Comparison of ENCODE assay signal across 8 cellular contexts in genomic region chr7:143635364-143636240, GRCh38. TPM values are rescaled to one million over a fixed set of nuclear protein-coding genes. Genes with fewer than 3 reads are reported as not detected.
A peak's percentile ranks its signal among the peaks of the same experiment; 100 is the strongest.
DNase-seq lines count a peak whose midpoint lies in the region; ATAC-seq and TF ChIP-seq lines count a peak whose summit lies in the region.
"Not testable (repeated sequence)": the region's sequence is repeated elsewhere in the genome, so short reads cannot be mapped to it uniquely, and the experiment has no call there.

No MANE protein-coding gene starts in this region.

- H3K4me1 Mint-ChIP-seq in CD8-positive, alpha-beta T cell (ENCODE audit: low read depth); activated T-cell treated with anti-CD3 and anti-CD28 coated beads, Interleukin-2, amount 50 U/mL, for 4 hours (ENCODE audit: low read depth); activated naive CD8-positive, alpha-beta T cell treated with anti-CD3 and anti-CD28 coated beads, Interleukin-2, amount 50 U/mL, for 24 hours; naive thymus-derived CD8-positive, alpha-beta T cell; stimulated activated naive CD8-positive, alpha-beta T cell treated with anti-CD3 and anti-CD28 coated beads, Interleukin-15, amount 100 ng/mL, for 72 hours: not testable (repeated sequence)

- H3K9ac ChIP-seq in IMR-90 (ENCODE audit: low read depth, low read length): not testable (repeated sequence)

- dilution Hi-C loops in IMR-90 (cut with HindIII; ENCODE audit: low sequenced_read_pairs, unreplicated experiment): not testable (repeated sequence)

- TF ChIP-seq POLR2A in IMR-90 (IDR thresholded peaks at IDR 0.05; ENCODE audit: low read depth, low read length): not testable (repeated sequence)

- H3K9me1 ChIP-seq in IMR-90 (ENCODE audit: insufficient read depth, low read length): not testable (repeated sequence)

- H2AFZ ChIP-seq in IMR-90 (replicated peaks; ENCODE audit: low read length, poor library complexity): not testable (repeated sequence)

- not testable (repeated sequence) for BruUV-seq in IMR-90 (replicated peaks; lab: Mats Ljungman, UMichigan)

- H3K27me3 Mint-ChIP-seq in CD8-positive, alpha-beta T cell (ENCODE audit: low read depth); activated T-cell treated with anti-CD3 and anti-CD28 coated beads, Interleukin-2, amount 50 U/mL, for 4 hours (ENCODE audit: low read depth); activated naive CD8-positive, alpha-beta T cell treated with anti-CD3 and anti-CD28 coated beads, Interleukin-2, amount 50 U/mL, for 24 hours; naive thymus-derived CD8-positive, alpha-beta T cell; stimulated activated naive CD8-positive, alpha-beta T cell treated with anti-CD3 and anti-CD28 coated beads, Interleukin-15, amount 100 ng/mL, for 72 hours: not testable (repeated sequence)

- not testable (repeated sequence) for H3K4ac ChIP-seq in IMR-90 (ENCODE audit: low read depth, low read length)

- not testable (repeated sequence) for DNase-seq in CD8-positive, alpha-beta T cell; IMR-90; activated T-cell treated with anti-CD3 and anti-CD28 coated beads, Interleukin-2, amount 50 U/mL, for 4 hours; activated naive CD8-positive, alpha-beta T cell treated with anti-CD3 and anti-CD28 coated beads, Interleukin-2, amount 50 U/mL, for 24 hours; left lobe of liver (ENCODE audit: low spot score); naive thymus-derived CD8-positive, alpha-beta T cell; stimulated activated naive CD8-positive, alpha-beta T cell treated with anti-CD3 and anti-CD28 coated beads, Interleukin-15, amount 100 ng/mL, for 72 hours

- no CpG with 5 or more reads among the region's 12 CpGs for WGBS in IMR-90 (ENCODE audit: extremely low coverage in 2 of 2, insufficient read length in 1 of 2), 2 experiments

- H2AK5ac ChIP-seq in IMR-90 (ENCODE audit: low read depth, low read length): not testable (repeated sequence)

- not testable (repeated sequence) for H3K4me3 Mint-ChIP-seq in CD8-positive, alpha-beta T cell; activated T-cell treated with anti-CD3 and anti-CD28 coated beads, Interleukin-2, amount 50 U/mL, for 4 hours; activated naive CD8-positive, alpha-beta T cell treated with anti-CD3 and anti-CD28 coated beads, Interleukin-2, amount 50 U/mL, for 24 hours; naive thymus-derived CD8-positive, alpha-beta T cell; stimulated activated naive CD8-positive, alpha-beta T cell treated with anti-CD3 and anti-CD28 coated beads, Interleukin-15, amount 100 ng/mL, for 72 hours

- intact Hi-C loops in CD8-positive, alpha-beta T cell (cut with DNase I, micrococcal nuclease); IMR-90 (cut with micrococcal nuclease): not testable (repeated sequence)

- not testable (repeated sequence) for H3K9me3 Mint-ChIP-seq in CD8-positive, alpha-beta T cell; activated T-cell treated with anti-CD3 and anti-CD28 coated beads, Interleukin-2, amount 50 U/mL, for 4 hours; activated naive CD8-positive, alpha-beta T cell treated with anti-CD3 and anti-CD28 coated beads, Interleukin-2, amount 50 U/mL, for 24 hours; naive thymus-derived CD8-positive, alpha-beta T cell; stimulated activated naive CD8-positive, alpha-beta T cell treated with anti-CD3 and anti-CD28 coated beads, Interleukin-15, amount 100 ng/mL, for 72 hours

- not testable (repeated sequence) for H3K14ac ChIP-seq in IMR-90 (replicated peaks; ENCODE audit: low read depth, low read length)

- H3K18ac ChIP-seq in IMR-90 (ENCODE audit: low read depth, low read length): not testable (repeated sequence)

- H2BK20ac ChIP-seq in IMR-90 (ENCODE audit: low read depth, low read length): not testable (repeated sequence)

- H4K5ac ChIP-seq in IMR-90 (ENCODE audit: low read depth, low read length): not testable (repeated sequence)

- ATAC-seq in CD8-positive, alpha-beta T cell: peak; percentile 76
- ATAC-seq in IMR-90 (ENCODE audit: low read depth): peak; percentile 19; the same call in 1 of the 2 replicates
- peak; percentile 70 to 80 for ATAC-seq in activated CD4-positive, CD25-positive, alpha-beta regulatory T cell treated with anti-CD3 and anti-CD28 coated beads, Interleukin-2, amount 50 U/mL, for 24 hours
- peak; percentile 67 to 72 for ATAC-seq in activated T-cell treated with anti-CD3 and anti-CD28 coated beads, Interleukin-2, amount 50 U/mL, for 4 hours
- ATAC-seq in activated naive CD8-positive, alpha-beta T cell treated with anti-CD3 and anti-CD28 coated beads, Interleukin-2, amount 50 U/mL, for 24 hours: peak; percentile 51
- peak; percentile 65 for ATAC-seq in left lobe of liver
- peak; percentile 84 to 85 for ATAC-seq in naive thymus-derived CD8-positive, alpha-beta T cell
- ATAC-seq in stimulated activated naive CD8-positive, alpha-beta T cell treated with anti-CD3 and anti-CD28 coated beads, Interleukin-15, amount 100 ng/mL, for 72 hours: peak; percentile 79

- not testable (repeated sequence) for TF ChIP-seq RAD21 in IMR-90 (IDR thresholded peaks at IDR 0.05; ENCODE audit: low read length)

- not testable (repeated sequence) for H3K4me3 ChIP-seq in CD8-positive, alpha-beta T cell (ENCODE audit: low read depth, low read length); IMR-90 (ENCODE audit: insufficient read depth, low read depth, low read length)

- H4K20me1 ChIP-seq in IMR-90 (ENCODE audit: insufficient read depth, low read length): not testable (repeated sequence)

- not testable (repeated sequence) for H2AK9ac ChIP-seq in IMR-90 (replicated peaks; ENCODE audit: low read depth, low read length, poor library complexity)

- in situ Hi-C loops in IMR-90 (cut with MboI; ENCODE audit: low sequenced_read_pairs): not testable (repeated sequence)

- H2BK5ac ChIP-seq in IMR-90 (ENCODE audit: low read depth, low read length, poor library complexity, severe bottlenecking): not testable (repeated sequence)

- H3K36me3 ChIP-seq in CD8-positive, alpha-beta T cell (ENCODE audit: insufficient read depth, low read length); IMR-90 (ENCODE audit: control insufficient read depth, insufficient read depth, low read length): not testable (repeated sequence)

- not testable (repeated sequence) for H3K56ac ChIP-seq in IMR-90 (ENCODE audit: extremely low read depth, insufficient read depth, low read length)

- H3K27ac Mint-ChIP-seq in CD8-positive, alpha-beta T cell; activated naive CD8-positive, alpha-beta T cell treated with anti-CD3 and anti-CD28 coated beads, Interleukin-2, amount 50 U/mL, for 24 hours; naive thymus-derived CD8-positive, alpha-beta T cell; stimulated activated naive CD8-positive, alpha-beta T cell treated with anti-CD3 and anti-CD28 coated beads, Interleukin-15, amount 100 ng/mL, for 72 hours: not testable (repeated sequence)

- not testable (repeated sequence) for H3K4me2 ChIP-seq in IMR-90 (ENCODE audit: low read depth, low read length)

- not testable (repeated sequence) for H3K27ac ChIP-seq in CD8-positive, alpha-beta T cell (ENCODE audit: low read depth, low read length); IMR-90 (ENCODE audit: insufficient read depth, low read length)

- POLR2A ChIA-PET in CD8-positive, alpha-beta T cell (lab: Charles Lee); IMR-90 (lab: Charles Lee; ENCODE audit: unreplicated experiment); naive thymus-derived CD8-positive, alpha-beta T cell (lab: Charles Lee): not testable (repeated sequence)

- H3K9me3 ChIP-seq in CD8-positive, alpha-beta T cell (ENCODE audit: low read length); IMR-90 (ENCODE audit: control insufficient read depth, insufficient read depth, low read length): not testable (repeated sequence)

- not testable (repeated sequence) for H4K91ac ChIP-seq in IMR-90 (ENCODE audit: insufficient read depth, low read depth, low read length)

- not testable (repeated sequence) for H3K23ac ChIP-seq in IMR-90 (ENCODE audit: low read depth, low read length)

- H3K27me3 ChIP-seq in CD8-positive, alpha-beta T cell (ENCODE audit: insufficient read depth, low read length); IMR-90 (ENCODE audit: control insufficient read depth, insufficient read depth, low read length): not testable (repeated sequence)

- H3K36me3 Mint-ChIP-seq in CD8-positive, alpha-beta T cell; activated T-cell treated with anti-CD3 and anti-CD28 coated beads, Interleukin-2, amount 50 U/mL, for 4 hours (ENCODE audit: insufficient read depth); activated naive CD8-positive, alpha-beta T cell treated with anti-CD3 and anti-CD28 coated beads, Interleukin-2, amount 50 U/mL, for 24 hours (ENCODE audit: low read depth); naive thymus-derived CD8-positive, alpha-beta T cell: not testable (repeated sequence)

- CTCF ChIA-PET in CD8-positive, alpha-beta T cell (lab: Charles Lee); IMR-90 (lab: Yijun Ruan, JAX): not testable (repeated sequence)

- H3K4me1 ChIP-seq in CD8-positive, alpha-beta T cell (ENCODE audit: insufficient read depth, low read length); IMR-90 (ENCODE audit: control insufficient read depth, insufficient read depth, low read length): not testable (repeated sequence)

- not testable (repeated sequence) for H4K8ac ChIP-seq in IMR-90 (ENCODE audit: low read depth in 2 of 2, low read length in 2 of 2)

- not testable (repeated sequence) for H2BK120ac ChIP-seq in IMR-90 (ENCODE audit: low read depth, low read length)

- H2BK15ac ChIP-seq in IMR-90 (ENCODE audit: low read depth, low read length): not testable (repeated sequence)

- H3K79me1 ChIP-seq in IMR-90 (ENCODE audit: low read depth in 1 of 2, low read length in 2 of 2): not testable (repeated sequence)

- TF ChIP-seq CTCF in CD8-positive, alpha-beta T cell (IDR thresholded peaks at IDR 0.05); IMR-90 (conservative IDR thresholded peaks at IDR 0.05; ENCODE audit: low read depth, low read length): not testable (repeated sequence)

RNA-seq across cellular contexts. Expression of gene TCAF2, which starts 14.8 kb away (rescaled TPM):
- total RNA-seq in CD8-positive, alpha-beta T cell: 10 to 100 TPM; 32.8 to 33.2 TPM
- total RNA-seq in IMR-90 (2012; rRNA removed) (3.3 and 3.4 TPM in 2 replicates), left lobe of liver (2.9 TPM)
- 2.8 and 3.0 TPM in 2 replicates for polyA plus RNA-seq in IMR-90 (2012; rRNA removed)
- 2.5 TPM in 2 replicates for polyA plus RNA-seq in IMR-90 (2012; cell fraction: cytosol; rRNA removed)
- 6.3 and 7.7 TPM in 2 replicates for polyA plus RNA-seq in IMR-90 (2012; cell fraction: nucleus; rRNA removed; ENCODE audit: low replicate concordance)
- 10 to 100 TPM; 19.7 to 25.6 (median 21.9) TPM for total RNA-seq in activated T-cell treated with anti-CD3 and anti-CD28 coated beads, Interleukin-2, amount 50 U/mL, for 4 hours
- 10 to 100 TPM; 15.4 to 16.8 TPM for total RNA-seq in naive thymus-derived CD8-positive, alpha-beta T cell
- polyA plus RNA-seq in naive thymus-derived CD8-positive, alpha-beta T cell: 1 to 10 TPM; 5.3 to 9.2 (median 9.2) TPM

Comparison
In these comparisons a context has a peak if more than half of its experiments do, and no peak if none do; other contexts are left out.
1. ATAC-seq: peak in every context shown above with its lines; median percentile 84 in naive thymus-derived CD8-positive, alpha-beta T cell; 79 in stimulated activated naive CD8-positive, alpha-beta T cell treated with anti-CD3 and anti-CD28 coated beads, Interleukin-15, amount 100 ng/mL, for 72 hours; 76 in CD8-positive, alpha-beta T cell; 75 in activated CD4-positive, CD25-positive, alpha-beta regulatory T cell treated with anti-CD3 and anti-CD28 coated beads, Interleukin-2, amount 50 U/mL, for 24 hours; 70 in activated T-cell treated with anti-CD3 and anti-CD28 coated beads, Interleukin-2, amount 50 U/mL, for 4 hours; 65 in left lobe of liver; 51 in activated naive CD8-positive, alpha-beta T cell treated with anti-CD3 and anti-CD28 coated beads, Interleukin-2, amount 50 U/mL, for 24 hours; 19 in IMR-90.